In the genomic region with DNA sequence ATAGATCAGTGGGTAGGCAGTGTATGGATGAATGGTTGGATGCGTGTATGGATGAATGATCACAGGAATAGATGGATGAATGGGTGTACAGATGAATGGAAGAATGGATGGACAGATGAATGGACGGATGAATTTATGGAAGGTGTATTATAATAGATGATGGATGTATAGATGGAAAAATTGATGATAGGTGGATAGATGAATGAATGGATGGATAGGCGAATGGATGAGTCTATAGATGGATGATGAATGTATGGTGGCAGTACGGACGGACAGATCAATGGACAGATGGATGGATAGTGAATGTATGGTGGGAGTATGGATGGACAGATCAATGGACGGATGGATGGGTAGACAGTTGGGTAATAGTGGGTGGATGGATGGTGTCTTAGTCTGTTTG, we compare ENCODE assay signal across 2 cellular contexts.
TF ChIP-seq lines count a peak whose summit lies in the region.

No MANE protein-coding gene starts in this region.

TF ChIP-seq in HEK293, 187 proteins besides CTCF, POLR2A, EP300 and RAD21 (continued from another document):
- TF ChIP-seq, protein P1, sequence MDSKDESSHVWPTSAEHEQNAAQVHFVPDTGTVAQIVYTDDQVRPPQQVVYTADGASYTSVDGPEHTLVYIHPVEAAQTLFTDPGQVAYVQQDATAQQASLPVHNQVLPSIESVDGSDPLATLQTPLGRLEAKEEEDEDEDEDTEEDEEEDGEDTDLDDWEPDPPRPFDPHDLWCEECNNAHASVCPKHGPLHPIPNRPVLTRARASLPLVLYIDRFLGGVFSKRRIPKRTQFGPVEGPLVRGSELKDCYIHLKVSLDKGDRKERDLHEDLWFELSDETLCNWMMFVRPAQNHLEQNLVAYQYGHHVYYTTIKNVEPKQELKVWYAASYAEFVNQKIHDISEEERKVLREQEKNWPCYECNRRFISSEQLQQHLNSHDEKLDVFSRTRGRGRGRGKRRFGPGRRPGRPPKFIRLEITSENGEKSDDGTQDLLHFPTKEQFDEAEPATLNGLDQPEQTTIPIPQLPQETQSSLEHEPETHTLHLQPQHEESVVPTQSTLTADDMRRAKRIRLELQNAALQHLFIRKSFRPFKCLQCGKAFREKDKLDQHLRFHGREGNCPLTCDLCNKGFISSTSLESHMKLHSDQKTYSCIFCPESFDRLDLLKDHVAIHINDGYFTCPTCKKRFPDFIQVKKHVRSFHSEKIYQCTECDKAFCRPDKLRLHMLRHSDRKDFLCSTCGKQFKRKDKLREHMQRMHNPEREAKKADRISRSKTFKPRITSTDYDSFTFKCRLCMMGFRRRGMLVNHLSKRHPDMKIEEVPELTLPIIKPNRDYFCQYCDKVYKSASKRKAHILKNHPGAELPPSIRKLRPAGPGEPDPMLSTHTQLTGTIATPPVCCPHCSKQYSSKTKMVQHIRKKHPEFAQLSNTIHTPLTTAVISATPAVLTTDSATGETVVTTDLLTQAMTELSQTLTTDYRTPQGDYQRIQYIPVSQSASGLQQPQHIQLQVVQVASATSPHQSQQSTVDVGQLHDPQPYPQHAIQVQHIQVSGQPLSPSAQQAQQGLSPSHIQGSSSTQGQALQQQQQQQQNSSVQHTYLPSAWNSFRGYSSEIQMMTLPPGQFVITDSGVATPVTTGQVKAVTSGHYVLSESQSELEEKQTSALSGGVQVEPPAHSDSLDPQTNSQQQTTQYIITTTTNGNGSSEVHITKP (tag by site-specific recombination; IDR thresholded peaks at IDR 0.05) = no peak
- TF ChIP-seq ZBTB17 (tag by site-specific recombination; IDR thresholded peaks at IDR 0.05) (peak; percentile 65), WT1 (tag by site-specific recombination; IDR thresholded peaks at IDR 0.05) (no peak), KLF16 (tag by site-specific recombination; IDR thresholded peaks at IDR 0.05) (no peak), FEZF1 (tag by site-specific recombination; IDR thresholded peaks at IDR 0.05) (no peak), ZNF366 (tag by site-specific recombination; conservative IDR thresholded peaks at IDR 0.05) (peak; percentile 95), ZNF701 (tag by site-specific recombination; IDR thresholded peaks at IDR 0.05) (no peak)
- TF ChIP-seq, protein P2, sequence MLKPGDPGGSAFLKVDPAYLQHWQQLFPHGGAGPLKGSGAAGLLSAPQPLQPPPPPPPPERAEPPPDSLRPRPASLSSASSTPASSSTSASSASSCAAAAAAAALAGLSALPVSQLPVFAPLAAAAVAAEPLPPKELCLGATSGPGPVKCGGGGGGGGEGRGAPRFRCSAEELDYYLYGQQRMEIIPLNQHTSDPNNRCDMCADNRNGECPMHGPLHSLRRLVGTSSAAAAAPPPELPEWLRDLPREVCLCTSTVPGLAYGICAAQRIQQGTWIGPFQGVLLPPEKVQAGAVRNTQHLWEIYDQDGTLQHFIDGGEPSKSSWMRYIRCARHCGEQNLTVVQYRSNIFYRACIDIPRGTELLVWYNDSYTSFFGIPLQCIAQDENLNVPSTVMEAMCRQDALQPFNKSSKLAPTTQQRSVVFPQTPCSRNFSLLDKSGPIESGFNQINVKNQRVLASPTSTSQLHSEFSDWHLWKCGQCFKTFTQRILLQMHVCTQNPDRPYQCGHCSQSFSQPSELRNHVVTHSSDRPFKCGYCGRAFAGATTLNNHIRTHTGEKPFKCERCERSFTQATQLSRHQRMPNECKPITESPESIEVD (tag by site-specific recombination; IDR thresholded peaks at IDR 0.05) = no peak
- TF ChIP-seq, protein P3, sequence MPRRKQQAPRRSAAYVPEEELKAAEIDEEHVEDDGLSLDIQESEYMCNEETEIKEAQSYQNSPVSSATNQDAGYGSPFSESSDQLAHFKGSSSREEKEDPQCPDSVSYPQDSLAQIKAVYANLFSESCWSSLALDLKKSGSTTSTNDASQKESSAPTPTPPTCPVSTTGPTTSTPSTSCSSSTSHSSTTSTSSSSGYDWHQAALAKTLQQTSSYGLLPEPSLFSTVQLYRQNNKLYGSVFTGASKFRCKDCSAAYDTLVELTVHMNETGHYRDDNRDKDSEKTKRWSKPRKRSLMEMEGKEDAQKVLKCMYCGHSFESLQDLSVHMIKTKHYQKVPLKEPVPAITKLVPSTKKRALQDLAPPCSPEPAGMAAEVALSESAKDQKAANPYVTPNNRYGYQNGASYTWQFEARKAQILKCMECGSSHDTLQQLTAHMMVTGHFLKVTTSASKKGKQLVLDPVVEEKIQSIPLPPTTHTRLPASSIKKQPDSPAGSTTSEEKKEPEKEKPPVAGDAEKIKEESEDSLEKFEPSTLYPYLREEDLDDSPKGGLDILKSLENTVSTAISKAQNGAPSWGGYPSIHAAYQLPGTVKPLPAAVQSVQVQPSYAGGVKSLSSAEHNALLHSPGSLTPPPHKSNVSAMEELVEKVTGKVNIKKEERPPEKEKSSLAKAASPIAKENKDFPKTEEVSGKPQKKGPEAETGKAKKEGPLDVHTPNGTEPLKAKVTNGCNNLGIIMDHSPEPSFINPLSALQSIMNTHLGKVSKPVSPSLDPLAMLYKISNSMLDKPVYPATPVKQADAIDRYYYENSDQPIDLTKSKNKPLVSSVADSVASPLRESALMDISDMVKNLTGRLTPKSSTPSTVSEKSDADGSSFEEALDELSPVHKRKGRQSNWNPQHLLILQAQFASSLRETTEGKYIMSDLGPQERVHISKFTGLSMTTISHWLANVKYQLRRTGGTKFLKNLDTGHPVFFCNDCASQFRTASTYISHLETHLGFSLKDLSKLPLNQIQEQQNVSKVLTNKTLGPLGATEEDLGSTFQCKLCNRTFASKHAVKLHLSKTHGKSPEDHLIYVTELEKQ (tag by site-specific recombination; IDR thresholded peaks at IDR 0.05; ENCODE audit: borderline replicate concordance) = no peak
- TF ChIP-seq, protein P4, sequence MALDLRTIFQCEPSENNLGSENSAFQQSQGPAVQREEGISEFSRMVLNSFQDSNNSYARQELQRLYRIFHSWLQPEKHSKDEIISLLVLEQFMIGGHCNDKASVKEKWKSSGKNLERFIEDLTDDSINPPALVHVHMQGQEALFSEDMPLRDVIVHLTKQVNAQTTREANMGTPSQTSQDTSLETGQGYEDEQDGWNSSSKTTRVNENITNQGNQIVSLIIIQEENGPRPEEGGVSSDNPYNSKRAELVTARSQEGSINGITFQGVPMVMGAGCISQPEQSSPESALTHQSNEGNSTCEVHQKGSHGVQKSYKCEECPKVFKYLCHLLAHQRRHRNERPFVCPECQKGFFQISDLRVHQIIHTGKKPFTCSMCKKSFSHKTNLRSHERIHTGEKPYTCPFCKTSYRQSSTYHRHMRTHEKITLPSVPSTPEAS (tag by site-specific recombination; IDR thresholded peaks at IDR 0.05) = no peak

TF ChIP-seq in IMR-90, 13 proteins besides CTCF, POLR2A, EP300 and RAD21 (continued from another document):
- TF ChIP-seq, protein P5, sequence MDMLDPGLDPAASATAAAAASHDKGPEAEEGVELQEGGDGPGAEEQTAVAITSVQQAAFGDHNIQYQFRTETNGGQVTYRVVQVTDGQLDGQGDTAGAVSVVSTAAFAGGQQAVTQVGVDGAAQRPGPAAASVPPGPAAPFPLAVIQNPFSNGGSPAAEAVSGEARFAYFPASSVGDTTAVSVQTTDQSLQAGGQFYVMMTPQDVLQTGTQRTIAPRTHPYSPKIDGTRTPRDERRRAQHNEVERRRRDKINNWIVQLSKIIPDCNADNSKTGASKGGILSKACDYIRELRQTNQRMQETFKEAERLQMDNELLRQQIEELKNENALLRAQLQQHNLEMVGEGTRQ (IDR thresholded peaks at IDR 0.05; ENCODE audit: low read depth, low read length) = no peak
- TF ChIP-seq CHD1 (IDR thresholded peaks at IDR 0.05; ENCODE audit: low read depth, low read length) (no peak), FOS (IDR thresholded peaks at IDR 0.05; ENCODE audit: low read depth, low read length) (no peak)
